In the genomic region with DNA sequence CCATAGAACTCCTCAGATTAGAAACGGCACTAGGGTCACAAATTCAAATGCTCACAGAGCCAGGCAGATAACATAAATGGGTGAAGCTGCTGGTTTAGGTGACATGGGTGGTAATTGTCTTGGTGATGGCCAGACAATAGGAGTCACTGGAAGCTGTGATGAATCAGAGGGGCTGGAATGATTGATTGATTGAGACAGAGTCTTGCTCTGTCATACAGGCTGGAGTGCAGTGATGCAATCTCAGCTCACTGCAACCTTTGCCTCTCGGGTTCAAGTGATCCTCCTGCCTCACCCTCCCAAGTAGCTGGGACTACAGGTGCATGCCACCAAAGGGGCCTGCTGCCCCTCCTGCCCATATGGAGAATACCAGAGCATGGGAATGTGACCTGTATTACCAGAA, we compare ENCODE assay signal across 20 cellular contexts.
"Had no signal": no experiment of that assay in that cellular context is flagged by ENCODE, and none has a peak within 500 bp of the region (broad histone marks: within the 10 kb centered on the region; RNA-seq: fewer than 3 reads in every experiment).

No MANE protein-coding gene starts in this region.

- H3K4me1 ChIP-seq: uterus had no signal

- H3K27ac ChIP-seq: brain microvascular endothelial cell, coronary artery, gastrocnemius medialis, prostate gland, uterus had no signal

- H3K9me3 ChIP-seq: gastrocnemius medialis, prostate gland, uterus had no signal

- H3K36me3 ChIP-seq: brain microvascular endothelial cell, gastrocnemius medialis, prostate gland, uterus had no signal

- H3K27me3 ChIP-seq: brain microvascular endothelial cell, gastrocnemius medialis, uterus had no signal

- DNase-seq: activated CD4-positive, alpha-beta T cell treated with anti-CD3 and anti-CD28 coated beads for 1 hour; activated CD4-positive, alpha-beta T cell treated with anti-CD3 and anti-CD28 coated beads, Interleukin-2, amount 50 U/mL, for 4 hours; activated effector memory CD4-positive, alpha-beta T cell treated with anti-CD3 and anti-CD28 coated beads, Interleukin-2, amount 50 U/mL, for 16 hours; activated naive CD4-positive, alpha-beta T cell treated with anti-CD3 and anti-CD28 coated beads, Interleukin-2, amount 50 U/mL, for 16 hours; activated T-cell treated with anti-CD3 and anti-CD28 coated beads, Interleukin-2, amount 50 U/mL, for 72 hours; aorta; brain microvascular endothelial cell; gastrocnemius medialis; head of caudate nucleus; left ventricle myocardium superior; mesenchymal stem cell; naive thymus-derived CD4-positive, alpha-beta T cell; right cardiac atrium; stimulated activated CD4-positive, alpha-beta T cell treated with anti-CD3 and anti-CD28 coated beads, Interleukin-4, amount 100 ng/mL, for 1 hour; T1000; uterus had no signal

- ATAC-seq: activated T-cell treated with anti-CD3 and anti-CD28 coated beads, Interleukin-2, amount 50 U/mL, for 72 hours; gastrocnemius medialis; left ventricle myocardium superior; naive thymus-derived CD4-positive, alpha-beta T cell; right cardiac atrium; stimulated activated memory B cell treated with anti-CD40 and anti-IgM and Interleukin-4, amounts not matched to agents 10 μg/mL and 1 μg/mL and 100 μg/mL, for 72 hours had no signal

- H3K4me3 ChIP-seq: coronary artery, gastrocnemius medialis, prostate gland, smooth muscle cell, uterus had no signal

- H3K4me2 ChIP-seq: smooth muscle cell had no signal
